ENCODE assay signal across 8 cellular contexts in genomic region chr1:246930830-246931548, GRCh38. TPM values are rescaled to one million over a fixed set of nuclear protein-coding genes. Genes with fewer than 3 reads are reported as not detected.
DNase-seq lines count a peak whose midpoint lies in the region; ATAC-seq and TF ChIP-seq lines count a peak whose summit lies in the region.

No MANE protein-coding gene starts in this region.

- peaks cover 22% of the 10 kb centered on the region for H3K36me3 ChIP-seq in NT2/D1 (ENCODE audit: insufficient read depth, insufficient read length, low read length)

- peak overlapping the region; percentile 98 for H3K9ac ChIP-seq in NT2/D1 (ENCODE audit: insufficient read length, low read depth)

- H3K27me3 Mint-ChIP-seq in activated T-helper 17 cell treated with anti-CD3 and anti-CD28 coated beads, Interleukin-2, amount 50 U/mL, for 72 hours: no peaks in the 10 kb centered on the region
- no peaks in the 10 kb centered on the region for H3K27me3 Mint-ChIP-seq in nephron (ENCODE audit: low read depth)

- H3K27ac Mint-ChIP-seq in activated T-helper 17 cell treated with anti-CD3 and anti-CD28 coated beads, Interleukin-2, amount 50 U/mL, for 72 hours: peak overlapping the region; percentile 95
- peak overlapping the region; percentile 91 to 98 (median 96) for H3K27ac Mint-ChIP-seq in nephron

- peaks cover 2% of the 10 kb centered on the region for H3K9me3 Mint-ChIP-seq in activated T-helper 17 cell treated with anti-CD3 and anti-CD28 coated beads, Interleukin-2, amount 50 U/mL, for 72 hours
- H3K9me3 Mint-ChIP-seq in nephron: peaks cover 4% of the 10 kb centered on the region

- H3K27me3 ChIP-seq in NT2/D1 (ENCODE audit: insufficient read depth, insufficient read length): no peaks in the 10 kb centered on the region

- peak overlapping the region; percentile 85 for H3K4me3 ChIP-seq in AG10803 (ENCODE audit: low read length)
- peak overlapping the region; percentile 99 for H3K4me3 ChIP-seq in NT2/D1 (ENCODE audit: insufficient read length, low read depth)
- H3K4me3 ChIP-seq in fibroblast of mammary gland (ENCODE audit: control insufficient read depth, low read depth, low read length): peak overlapping the region; percentile 88

- H3K4me1 Mint-ChIP-seq in activated T-helper 17 cell treated with anti-CD3 and anti-CD28 coated beads, Interleukin-2, amount 50 U/mL, for 72 hours: peaks cover 2% of the 10 kb centered on the region
- H3K4me1 Mint-ChIP-seq in nephron: peaks cover 22% of the 10 kb centered on the region

- DNase-seq in AG10803 (ENCODE audit: low read depth) (peak; percentile 62), NT2/D1 (ENCODE audit: low read depth, low spot score) (peak; percentile 23), fibroblast of mammary gland (ENCODE audit: low read depth) (peak; percentile 60), superior temporal gyrus (ENCODE audit: extremely low spot score) (peak; percentile 54)

- no peak for TF ChIP-seq CTCF in AG10803 (conservative IDR thresholded peaks at IDR 0.05; ENCODE audit: low read length)
- no peak for TF ChIP-seq CTCF in fibroblast of mammary gland (conservative IDR thresholded peaks at IDR 0.05; ENCODE audit: control insufficient read depth, insufficient read depth, low read depth, low read length)
- TF ChIP-seq CTCF in nephron (IDR thresholded peaks at IDR 0.05; ENCODE audit: unreplicated experiment in 3 of 3): no peak

- H3K9me3 ChIP-seq in NT2/D1 (ENCODE audit: insufficient read depth, low read length): no peaks in the 10 kb centered on the region

- H3K36me3 Mint-ChIP-seq in activated T-helper 17 cell treated with anti-CD3 and anti-CD28 coated beads, Interleukin-2, amount 50 U/mL, for 72 hours (ENCODE audit: low read depth): peaks cover 56% of the 10 kb centered on the region
- H3K36me3 Mint-ChIP-seq in nephron (ENCODE audit: low read depth): peaks cover 31% of the 10 kb centered on the region

- H3K4me1 ChIP-seq in NT2/D1 (ENCODE audit: insufficient read depth, insufficient read length): peaks cover under 1% of the 10 kb centered on the region

- peak; percentile 29 for ATAC-seq in GM18517 (IDR thresholded peaks at IDR 0.05; ENCODE audit: unreplicated experiment)
- peak; percentile 24 for ATAC-seq in HG03025 (IDR thresholded peaks at IDR 0.05; ENCODE audit: low FRiP score, unreplicated experiment)
- ATAC-seq in activated T-helper 17 cell treated with anti-CD3 and anti-CD28 coated beads, Interleukin-2, amount 50 U/mL, for 72 hours (replicated peaks): peak; percentile 18

- H3K4me3 Mint-ChIP-seq in activated T-helper 17 cell treated with anti-CD3 and anti-CD28 coated beads, Interleukin-2, amount 50 U/mL, for 72 hours: peak overlapping the region; percentile 95
- H3K4me3 Mint-ChIP-seq in nephron: peak overlapping the region; percentile 92 to 97 (median 96)

RNA-seq across cellular contexts. Expression of gene AHCTF1, which starts 0.8 kb away (rescaled TPM):
- total RNA-seq in activated T-helper 17 cell treated with anti-CD3 and anti-CD28 coated beads, Interleukin-2, amount 50 U/mL, for 72 hours: 10 to 100 TPM; 30.8 to 45.6 TPM

Comparison
In these comparisons a context has a peak if more than half of its experiments do, and no peak if none do; other contexts are left out.
1. Peak in every context shown above with its lines: DNase-seq, ATAC-seq and H3K4me3 ChIP-seq.